14 cellular contexts compared by ENCODE assay signal in the genomic region with DNA sequence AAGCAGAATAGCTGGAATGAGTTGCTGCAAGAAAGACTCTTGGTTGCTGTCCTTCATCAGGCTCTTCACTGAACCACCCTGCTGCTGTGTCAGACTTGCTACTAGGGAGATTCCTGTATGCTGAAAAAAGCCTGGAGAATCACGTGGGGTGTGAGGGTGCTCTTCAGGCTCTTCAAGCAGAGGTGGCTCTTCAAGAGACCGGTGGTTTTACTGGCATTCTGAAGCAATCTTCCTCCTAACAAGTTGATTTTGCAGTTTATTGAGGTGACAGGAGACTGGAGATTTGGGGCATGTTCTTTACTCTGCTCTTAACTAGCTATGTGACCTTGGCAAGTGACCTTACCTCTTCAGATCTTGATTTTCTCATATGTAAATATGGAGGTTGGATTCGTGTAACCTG.
"Had no signal": no experiment of that assay in that cellular context is flagged by ENCODE, and none has a peak within 500 bp of the region (broad histone marks: within the 10 kb centered on the region; RNA-seq: fewer than 3 reads in every experiment).

No MANE protein-coding gene starts in this region.

- H3K27ac ChIP-seq: gastroesophageal sphincter, hepatocyte, spleen had no signal

- H3K4me3 ChIP-seq: dorsolateral prefrontal cortex, gastroesophageal sphincter, hepatocyte, spleen had no signal

- ATAC-seq: activated CD4-positive, CD25-positive, alpha-beta regulatory T cell treated with anti-CD3 and anti-CD28 coated beads, Interleukin-2, amount 50 U/mL, for 24 hours; gastroesophageal sphincter; sciatic nerve; T-cell had no signal

- H3K36me3 ChIP-seq: gastroesophageal sphincter, spleen had no signal

- DNase-seq: activated CD4-positive, alpha-beta T cell treated with anti-CD3 and anti-CD28 coated beads, Interleukin-2, amount 50 U/mL, for 1 hour; activated CD8-positive, alpha-beta memory T cell treated with anti-CD3 and anti-CD28 coated beads for 24 hours; activated gamma-delta T cell treated with Interleukin-2 at 50 U/mL for 16 hours; amniotic stem cell; dorsolateral prefrontal cortex; endodermal cell; erythroblast; spleen; T-cell; T-helper 9 cell had no signal

- H3K4me1 ChIP-seq: gastroesophageal sphincter, spleen had no signal

- H3K27me3 ChIP-seq: dorsolateral prefrontal cortex, gastroesophageal sphincter, hepatocyte had no signal
